ENCODE assay signal across 34 cellular contexts in genomic region chr2:172342056-172342455, GRCh38.
DNase-seq lines count a peak whose midpoint lies in the region; ATAC-seq, FAIRE-seq and TF ChIP-seq lines count a peak whose summit lies in the region.
"Had no signal": no experiment of that assay in that cellular context is flagged by ENCODE, and none has a peak within 500 bp of the region (broad histone marks: within the 10 kb centered on the region; RNA-seq: fewer than 3 reads in every experiment).

No MANE protein-coding gene starts in this region.

- no peak overlapping the region for H3K4me2 ChIP-seq in hepatocyte

- H3K9me2 ChIP-seq in hepatocyte (replicated peaks; ENCODE audit: insufficient read depth), result no peaks in the 10 kb centered on the region

- intact Hi-C loops in heart right ventricle (cut with DNase I), result no loop called here
- intact Hi-C loops in cardiac septum (cut with DNase I), result no loop called here
- intact Hi-C loops in pancreas (cut with DNase I), result no loop called here
- intact Hi-C loops in left lung (cut with DNase I), result no loop called here

- H3K4me3 ChIP-seq in heart right ventricle (no peak overlapping the region), hepatocyte (no peak overlapping the region), pancreas (no peak overlapping the region), suprapubic skin (no peak overlapping the region), left lung (no peak overlapping the region)
- H3K4me3 ChIP-seq: breast epithelium had no signal

- DNase-seq in heart right ventricle (peak in 1 of 2 donors; percentile 27), cardiac septum (ENCODE audit: low spot score) (no peak), hepatocyte (ENCODE audit: low spot score) (no peak), pancreas (peak in 1 of 6 donors; percentile 43), suprapubic skin (ENCODE audit: low spot score in 2 of 2) (no peak), NCI-H1417 treated with DMSO at 0.1 percent for 48 hours (lab: John Stamatoyannopoulos, UW) (no peak), left lung (no peak)
- DNase-seq: activated CD4-positive, CD25-positive, alpha-beta regulatory T cell; AML-193; amygdala; CD4-positive, alpha-beta memory T cell; DMS 273 treated with DMSO at 0.1 percent for 48 hours; effector memory CD4-positive, alpha-beta T cell; erythroblast; H7; head of caudate nucleus; mesenchymal stem cell; naive thymus-derived CD4-positive, alpha-beta T cell; NCI-H1092 treated with DMSO at 0.1 percent for 48 hours; NCI-H187 treated with DMSO at 0.1 percent for 48 hours; NCI-H2171 treated with DMSO at 0.1 percent for 48 hours; NCI-H524 treated with DMSO at 0.1 percent for 48 hours; NK-92 treated with Interleukin-12 subunit alpha and Interleukin-12 subunit beta, amount 100 ng/mL, for 24 hours; nucleus accumbens; stimulated activated CD4-positive, alpha-beta T cell treated with anti-CD3 and anti-CD28 coated beads, Interleukin-12 subunit alpha, Interleukin-12 subunit beta, amount 100 ng/mL, for 4 hours; stimulated activated CD4-positive, alpha-beta T cell treated with anti-CD3 and anti-CD28 coated beads, Interleukin-4, amount 100 ng/mL, for 24 hours; substantia nigra; T-helper 1 cell had no signal

- no peak for TF ChIP-seq CTCF in heart right ventricle (IDR thresholded peaks at IDR 0.05)
- no peak for TF ChIP-seq CTCF in hepatocyte (IDR thresholded peaks at IDR 0.05; ENCODE audit: poor library complexity)
- no peak for TF ChIP-seq CTCF in pancreas (IDR thresholded peaks at IDR 0.05)
- TF ChIP-seq CTCF in suprapubic skin (IDR thresholded peaks at IDR 0.05), result no peak
- no peak for TF ChIP-seq CTCF in left lung (IDR thresholded peaks at IDR 0.05)

- TF ChIP-seq POLR2A in suprapubic skin (IDR thresholded peaks at IDR 0.05), result no peak

- ATAC-seq in heart right ventricle, result peak in 7 of 8 donors; percentile 22 to 65 (median 38)
- ATAC-seq in pancreas, result peak in 2 of 4 donors; percentile 4 to 12
- ATAC-seq in left lung, result no peak
- ATAC-seq in HG02884 (IDR thresholded peaks at IDR 0.05; ENCODE audit: unreplicated experiment), result no peak
- ATAC-seq: naive thymus-derived CD4-positive, alpha-beta T cell; stimulated activated effector memory CD8-positive, alpha-beta T cell treated with anti-CD3 and anti-CD28 coated beads, Interleukin-12 subunit alpha, Interleukin-12 subunit beta, amount 100 ng/mL, for 72 hours had no signal

- peaks cover 0 to 23% (median 9%) of the 10 kb centered on the region in 11 donors for H3K9me3 ChIP-seq in heart right ventricle
- no peaks in the 10 kb centered on the region for H3K9me3 ChIP-seq in hepatocyte (ENCODE audit: low read depth)
- no peaks in the 10 kb centered on the region for H3K9me3 ChIP-seq in pancreas
- H3K9me3 ChIP-seq in suprapubic skin, result no peaks in the 10 kb centered on the region
- peaks cover 0 to 17% of the 10 kb centered on the region in 2 donors for H3K9me3 ChIP-seq in left lung

- TF ChIP-seq EP300 in suprapubic skin (IDR thresholded peaks at IDR 0.05), result no peak

- H3K79me2 ChIP-seq in hepatocyte, result no peaks in the 10 kb centered on the region

- H3K36me3 ChIP-seq in heart right ventricle, result no peaks in the 10 kb centered on the region
- no peaks in the 10 kb centered on the region for H3K36me3 ChIP-seq in hepatocyte (replicated peaks; ENCODE audit: insufficient read depth, low read depth)
- no peaks in the 10 kb centered on the region for H3K36me3 ChIP-seq in pancreas
- no peaks in the 10 kb centered on the region for H3K36me3 ChIP-seq in suprapubic skin
- H3K36me3 ChIP-seq in left lung, result no peaks in the 10 kb centered on the region
- H3K36me3 ChIP-seq: breast epithelium had no signal

- H3K27me3 ChIP-seq in heart right ventricle (no peaks in the 10 kb centered on the region), hepatocyte (no peaks in the 10 kb centered on the region), pancreas (no peaks in the 10 kb centered on the region), suprapubic skin (no peaks in the 10 kb centered on the region), left lung (no peaks in the 10 kb centered on the region)
- H3K27me3 ChIP-seq: breast epithelium had no signal

- FAIRE-seq in pancreas (lab: Jason Lieb, UNC), result no peak
- FAIRE-seq: A204.1, colon, RCC 7860 had no signal

- 27 to 31% methylated on average over 3 of the region's 3 CpGs for WGBS in heart right ventricle, 2 donors
- 74% methylated on average over 3 of the region's 3 CpGs for WGBS in hepatocyte (ENCODE audit: low lambda C conversion rate, missing lambda C conversion rate)
- WGBS in pancreas, 2 donors, result 13 to 24% methylated on average over 3 of the region's 3 CpGs
- 51% methylated on average over 3 of the region's 3 CpGs for WGBS in suprapubic skin

- H3K4me1 ChIP-seq in heart right ventricle (peaks cover 6 to 41% (median 25%) of the 10 kb centered on the region in 9 donors), hepatocyte (ENCODE audit: insufficient read depth) (peaks cover 15% of the 10 kb centered on the region), pancreas (peaks cover 19 to 40% (median 31%) of the 10 kb centered on the region in 3 donors), suprapubic skin (peaks cover 22% of the 10 kb centered on the region), left lung (peaks cover 3 to 9% of the 10 kb centered on the region in 2 donors)
- H3K4me1 ChIP-seq: breast epithelium had no signal

- no peak overlapping the region for H2AFZ ChIP-seq in hepatocyte

- no peaks in the 10 kb centered on the region for H4K20me1 ChIP-seq in hepatocyte (ENCODE audit: insufficient read depth, poor library complexity, severe bottlenecking)

- H3K27ac ChIP-seq in heart right ventricle, result peak overlapping the region in 6 of 10 donors; percentile 29 to 71 (median 44)
- H3K27ac ChIP-seq in hepatocyte, result peak overlapping the region; percentile 84
- H3K27ac ChIP-seq in pancreas, result peak overlapping the region in 3 of 4 donors; percentile 18 to 88 (median 85)
- no peak overlapping the region for H3K27ac ChIP-seq in suprapubic skin
- H3K27ac ChIP-seq in left lung, result peak overlapping the region in 1 of 2 donors; percentile 74

Comparison
In these comparisons a context has a peak if more than half of its experiments do, and no peak if none do; other contexts are left out.
1. ATAC-seq: peak in heart right ventricle (7 of 8); none in left lung (single experiment) and HG02884 (single experiment).